Comparison of ENCODE assay signal across 1 cellular context in the genomic region with DNA sequence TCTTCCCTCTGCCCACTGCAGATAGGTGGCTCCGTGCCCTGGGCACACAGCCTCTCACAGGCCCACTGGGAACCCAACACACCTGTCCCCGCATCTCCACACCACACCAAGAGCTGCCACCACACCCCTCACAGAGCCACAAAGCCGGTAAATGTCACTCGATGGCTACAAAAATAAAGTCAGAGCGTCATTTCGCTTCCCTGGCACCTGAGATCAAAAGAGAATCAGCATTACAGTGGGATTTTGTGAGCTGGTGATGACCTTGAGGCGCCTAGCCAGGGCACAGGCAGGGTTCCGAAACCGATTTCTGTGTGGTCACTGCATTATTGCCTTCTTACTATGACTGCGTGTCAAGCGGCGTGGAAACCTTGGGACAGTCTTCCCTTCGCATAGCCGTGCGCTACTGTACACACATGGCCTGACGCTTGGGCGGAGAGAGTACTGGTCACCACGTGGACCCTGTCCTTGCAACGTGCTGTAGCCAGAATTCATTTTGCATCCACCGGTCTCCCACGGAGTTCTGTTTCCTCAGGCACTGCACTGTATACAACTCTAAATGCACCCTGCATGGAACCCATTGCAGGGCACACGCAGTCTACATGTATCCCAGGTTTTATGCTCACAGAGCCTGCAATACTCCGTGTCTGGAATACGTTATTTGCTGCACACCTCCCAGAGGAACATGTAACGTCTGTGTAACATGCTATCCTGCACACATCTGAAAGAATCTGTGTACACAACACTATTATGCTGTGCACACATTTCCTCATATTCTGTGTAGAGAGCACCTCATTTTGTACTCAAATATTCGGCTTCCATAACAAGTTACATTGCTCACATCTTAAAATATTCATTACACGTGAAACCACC.
TF ChIP-seq lines count a peak whose summit lies in the region.

No MANE protein-coding gene starts in this region.

TF ChIP-seq in endothelial cell of umbilical vein, 7 proteins besides CTCF, POLR2A, EP300 and RAD21:
- no peak for TF ChIP-seq JUN (IDR thresholded peaks at IDR 0.05; ENCODE audit: borderline replicate concordance, insufficient read depth, insufficient read length, low read depth)
- peak; percentile 26 for TF ChIP-seq MAX (IDR thresholded peaks at IDR 0.05; ENCODE audit: insufficient read depth, insufficient read length)
